In genomic region chr2:241637233-241638062, GRCh38 we compare ENCODE assay signal across 8 cellular contexts. TPM values are rescaled to one million over a fixed set of nuclear protein-coding genes. Genes with fewer than 3 reads are reported as not detected.
DNase-seq lines count a peak whose midpoint lies in the region; ATAC-seq and TF ChIP-seq lines count a peak whose summit lies in the region.

ATG4B (plus strand) TSS chr2:241637693; CDS start chr2:241637715, 22 bp downstream.

- peak; percentile 48 for ATAC-seq in HG03457 (IDR thresholded peaks at IDR 0.05; ENCODE audit: unreplicated experiment)

- POLR2A ChIA-PET in activated CD4-positive, alpha-beta memory T cell treated with anti-CD3 and anti-CD28 coated beads, Interleukin-2, amount 10 ng/mL, durations not matched to agents 7 days and 5 days (lab: Charles Lee), result interaction anchor here (0.6 to 4.1 kb wide), 14 partner anchors 9 to 1051 kb away, joined by 3 to 21 read pairs (median 6); partner anchors contain the start of genes CAPN10, D2HGDH, DTYMK and PASK

- CTCF ChIA-PET in activated CD4-positive, alpha-beta memory T cell treated with anti-CD3 and anti-CD28 coated beads, Interleukin-2, amount 10 ng/mL, durations not matched to agents 7 days and 5 days (lab: Charles Lee), result interaction anchor here (0.6 to 1.9 kb wide), 9 partner anchors 21 to 488 kb away, joined by 3 to 10 read pairs (median 3); partner anchors contain the start of genes DTYMK and PASK

- peak within 1 kb of the TSS; percentile 73 to 91 for H3K9ac ChIP-seq in duodenal mucosa (ENCODE audit: low read depth in 1 of 2, low read length in 2 of 2)

- H3K36me3 Mint-ChIP-seq in activated CD4-positive, alpha-beta memory T cell treated with anti-CD3 and anti-CD28 coated beads, Interleukin-2, amount 10 ng/mL, durations not matched to agents 7 days and 5 days (ENCODE audit: low read depth), result peaks cover 40% of the 10 kb centered on the region

- peak within 1 kb of the TSS; percentile 85 for H3K27ac Mint-ChIP-seq in activated CD4-positive, alpha-beta memory T cell treated with anti-CD3 and anti-CD28 coated beads, Interleukin-2, amount 10 ng/mL, durations not matched to agents 7 days and 5 days

- DNase-seq in C1 segment of cervical spinal cord (lab: John Stamatoyannopoulos, UW), result peak; percentile 46 to 98 (median 86)
- DNase-seq in GM19240 (ENCODE audit: insufficient read length, low spot score), result peak; percentile 96
- peak; percentile 92 for DNase-seq in NCI-H748 (lab: John Stamatoyannopoulos, UW; ENCODE audit: unreplicated experiment)
- peak; percentile 81 for DNase-seq in activated CD4-positive, alpha-beta memory T cell treated with anti-CD3 and anti-CD28 coated beads, Interleukin-2, amount 10 ng/mL, durations not matched to agents 7 days and 5 days
- DNase-seq in lower leg skin (ENCODE audit: low spot score in 2 of 2), result peak; percentile 68 to 95
- peak; percentile 71 for DNase-seq in stimulated activated CD4-positive, alpha-beta T cell treated with anti-CD3 and anti-CD28 coated beads, Interleukin-4, amount 100 ng/mL, for 48 hours (ENCODE audit: low read depth in 2 of 2)

- H3K9me3 ChIP-seq in duodenal mucosa (ENCODE audit: control insufficient read depth in 1 of 2, low read length in 2 of 2), result no peaks in the 10 kb centered on the region

- peak within 1 kb of the TSS; percentile 81 to 92 for H3K4me3 ChIP-seq in duodenal mucosa (ENCODE audit: low read depth in 1 of 2, low read length in 2 of 2)
- H3K4me3 ChIP-seq in lower leg skin (ENCODE audit: low read depth, poor library complexity, severe bottlenecking), result peak within 1 kb of the TSS; percentile 77

- peaks cover 4% of the 10 kb centered on the region for H3K9me3 Mint-ChIP-seq in activated CD4-positive, alpha-beta memory T cell treated with anti-CD3 and anti-CD28 coated beads, Interleukin-2, amount 10 ng/mL, durations not matched to agents 7 days and 5 days

- 0 to 1% methylated on average over 35 to 52 of the region's 123 CpGs for WGBS in lower leg skin, 2 donors

- H3K27ac ChIP-seq in duodenal mucosa (ENCODE audit: low read depth, low read length), result peak within 1 kb of the TSS; percentile 98

- peaks cover 12 to 20% of the 10 kb centered on the region in 2 donors for H3K36me3 ChIP-seq in duodenal mucosa (ENCODE audit: control insufficient read depth in 1 of 2, insufficient read depth in 2 of 2, low read length in 2 of 2)

- peak within 1 kb of the TSS; percentile 89 for H3K4me3 Mint-ChIP-seq in activated CD4-positive, alpha-beta memory T cell treated with anti-CD3 and anti-CD28 coated beads, Interleukin-2, amount 10 ng/mL, durations not matched to agents 7 days and 5 days

- no peak for TF ChIP-seq POLR2A in lower leg skin (IDR thresholded peaks at IDR 0.05)

- H3K4me1 ChIP-seq in duodenal mucosa (ENCODE audit: control insufficient read depth in 1 of 2, insufficient read depth in 2 of 2, low read length in 2 of 2), result peaks cover 29% of the 10 kb centered on the region in 2 donors

- TF ChIP-seq CTCF in lower leg skin (IDR thresholded peaks at IDR 0.05), result peak in 1 of 3 donors; percentile 26

- H3K4me1 Mint-ChIP-seq in activated CD4-positive, alpha-beta memory T cell treated with anti-CD3 and anti-CD28 coated beads, Interleukin-2, amount 10 ng/mL, durations not matched to agents 7 days and 5 days, result peaks cover 48% of the 10 kb centered on the region

- intact Hi-C loops in lower leg skin (cut with DNase I; ENCODE audit: low total_unique reads), result no loop called here

- H3K27me3 Mint-ChIP-seq in activated CD4-positive, alpha-beta memory T cell treated with anti-CD3 and anti-CD28 coated beads, Interleukin-2, amount 10 ng/mL, durations not matched to agents 7 days and 5 days, result no peaks in the 10 kb centered on the region

- H3K27me3 ChIP-seq in duodenal mucosa (ENCODE audit: control insufficient read depth in 1 of 2, insufficient read depth in 2 of 2, low read length in 2 of 2), result no peaks in the 10 kb centered on the region

RNA-seq across cellular contexts. Expression of gene ATG4B, which starts in this region (rescaled TPM):
- total RNA-seq in activated CD4-positive, alpha-beta memory T cell treated with anti-CD3 and anti-CD28 coated beads, Interleukin-2, amount 10 ng/mL, durations not matched to agents 7 days and 5 days, result 10 to 100 TPM; 84.1 to 87.1 TPM
- 10 to 100 TPM; 48.4 to 86.2 (median 63.3) TPM for total RNA-seq in lower leg skin

Comparison
In these comparisons a context has a peak if more than half of its experiments do, and no peak if none do; other contexts are left out.
1. Peak in every context shown above with its lines: DNase-seq, ATAC-seq, H3K4me3 ChIP-seq and H3K27ac ChIP-seq.